1 cellular context compared by ENCODE assay signal in the genomic region with DNA sequence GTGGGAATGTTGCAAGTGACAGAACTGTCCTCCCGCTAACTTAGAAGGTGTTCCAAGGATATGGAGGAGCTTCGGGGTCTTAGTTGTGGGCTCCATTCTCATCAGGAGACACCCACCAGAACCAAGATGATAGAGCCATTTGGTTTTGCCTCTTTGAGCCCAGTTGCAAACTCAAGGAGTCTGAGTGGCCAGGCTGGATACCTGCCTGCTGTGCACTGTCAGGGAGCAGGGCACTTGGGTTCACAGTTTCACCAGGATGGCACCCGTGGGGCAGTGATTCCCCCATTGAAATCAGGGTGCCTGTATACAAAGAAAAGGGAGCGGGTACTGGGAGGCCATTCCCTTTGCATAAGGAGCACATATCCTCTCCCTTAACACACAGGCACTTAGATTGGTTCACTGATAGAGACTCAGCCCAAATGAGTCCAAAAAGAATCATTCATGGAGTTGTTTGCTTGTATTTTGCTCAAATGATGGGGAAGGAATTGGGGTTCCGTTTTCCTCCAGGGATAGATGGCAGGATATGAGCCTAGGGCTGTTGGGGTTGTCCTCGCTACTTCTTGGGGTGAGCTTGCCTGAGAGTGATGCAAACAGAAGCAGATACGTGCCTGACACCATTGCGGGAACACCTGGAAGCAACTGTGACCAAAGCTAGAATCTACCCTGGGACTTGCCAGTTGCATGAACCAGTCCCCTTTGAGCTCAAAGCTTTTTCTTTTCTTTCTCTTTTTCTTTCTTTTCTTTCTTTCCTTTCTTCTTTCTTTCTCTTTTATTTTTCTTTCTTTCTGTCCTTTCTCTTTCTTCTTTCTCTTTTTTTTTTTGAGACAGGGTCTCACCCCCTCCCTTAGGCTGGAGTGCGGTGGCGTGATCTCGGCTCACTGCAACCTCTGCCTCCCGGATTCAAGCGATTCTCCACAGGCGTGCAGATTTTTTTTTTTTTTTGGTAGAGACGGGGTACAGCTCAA.
TF ChIP-seq lines count a peak whose summit lies in the region.

No MANE protein-coding gene starts in this region.

TF ChIP-seq in HCT116, 20 proteins besides CTCF, POLR2A, EP300 and RAD21:
- TF ChIP-seq ELF1 (IDR thresholded peaks at IDR 0.05; ENCODE audit: borderline replicate concordance, low read depth) (no peak), FOSL1 (IDR thresholded peaks at IDR 0.05; ENCODE audit: low read depth) (no peak), EGR1 (IDR thresholded peaks at IDR 0.05; ENCODE audit: low read depth) (no peak), SRF (IDR thresholded peaks at IDR 0.05; ENCODE audit: low read depth) (no peak), POLR2AphosphoS5 (IDR thresholded peaks at IDR 0.05; ENCODE audit: low read depth, low read length) (peak; percentile 12; the same call in 1 of the 2 replicates)
